Comparison of ENCODE assay signal across 17 cellular contexts in the genomic region with DNA sequence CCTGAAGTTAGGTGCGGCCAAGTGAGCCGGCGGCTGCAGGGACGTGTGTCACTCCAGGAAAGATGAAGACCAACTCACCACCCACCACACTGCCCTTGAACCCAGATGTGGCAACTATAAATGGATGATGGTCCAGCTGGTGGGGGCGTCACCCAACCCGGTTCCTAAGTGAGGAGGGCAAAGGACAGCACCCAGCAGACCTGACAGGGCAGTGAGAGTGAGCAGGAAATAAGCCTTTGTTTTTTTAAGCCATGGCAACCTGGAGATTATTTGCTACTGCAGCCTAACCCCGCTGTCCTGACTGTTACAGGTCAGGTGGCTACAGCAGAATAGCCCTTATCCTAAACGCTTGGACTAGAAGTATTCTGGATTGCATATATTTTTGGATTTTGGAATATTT.
"Had no signal": no experiment of that assay in that cellular context is flagged by ENCODE, and none has a peak within 500 bp of the region (broad histone marks: within the 10 kb centered on the region; RNA-seq: fewer than 3 reads in every experiment).

No MANE protein-coding gene starts in this region.

- H3K4me3 ChIP-seq: breast epithelium, esophagus muscularis mucosa, left ventricle myocardium inferior, skin epidermis had no signal

- H3K9me3 Mint-ChIP-seq: activated CD8-positive, alpha-beta T cell treated with anti-CD3 and anti-CD28 coated beads for 36 hours; activated naive CD8-positive, alpha-beta T cell treated with anti-CD3 and anti-CD28 coated beads for 36 hours; activated T-cell treated with anti-CD3 and anti-CD28 coated beads, Interleukin-2, amount 50 U/mL, for 72 hours; stimulated activated memory B cell treated with anti-CD40 and anti-IgM and Interleukin-4, amounts not matched to agents 10 μg/mL and 1 μg/mL and 100 μg/mL, for 72 hours had no signal

- DNase-seq: activated CD4-positive, alpha-beta T cell treated with anti-CD3 and anti-CD28 coated beads for 4 hours; activated CD8-positive, alpha-beta memory T cell treated with anti-CD3 and anti-CD28 coated beads, Interleukin-2, amount 50 U/mL, for 4 hours; activated CD8-positive, alpha-beta T cell treated with anti-CD3 and anti-CD28 coated beads for 36 hours; activated gamma-delta T cell treated with Interleukin-2 at 50 U/mL for 16 hours; activated naive CD8-positive, alpha-beta T cell treated with anti-CD3 and anti-CD28 coated beads for 36 hours; activated T-cell treated with anti-CD3 and anti-CD28 coated beads, Interleukin-2, amount 50 U/mL, for 72 hours; anterior cingulate cortex; left ventricle myocardium inferior; mesenchymal stem cell; retina; trophoblast cell had no signal

- ATAC-seq: activated CD8-positive, alpha-beta T cell treated with anti-CD3 and anti-CD28 coated beads for 36 hours; activated T-cell treated with anti-CD3 and anti-CD28 coated beads, Interleukin-2, amount 50 U/mL, for 72 hours; stimulated activated memory B cell treated with anti-CD40 and anti-IgM and Interleukin-4, amounts not matched to agents 10 μg/mL and 1 μg/mL and 100 μg/mL, for 72 hours had no signal

- H3K27ac Mint-ChIP-seq: activated CD8-positive, alpha-beta T cell treated with anti-CD3 and anti-CD28 coated beads for 36 hours; activated naive CD8-positive, alpha-beta T cell treated with anti-CD3 and anti-CD28 coated beads for 36 hours; activated T-cell treated with anti-CD3 and anti-CD28 coated beads, Interleukin-2, amount 50 U/mL, for 72 hours; stimulated activated memory B cell treated with anti-CD40 and anti-IgM and Interleukin-4, amounts not matched to agents 10 μg/mL and 1 μg/mL and 100 μg/mL, for 72 hours had no signal

- H3K36me3 ChIP-seq: breast epithelium, esophagus muscularis mucosa, left ventricle myocardium inferior had no signal

- H3K4me1 Mint-ChIP-seq: activated naive CD8-positive, alpha-beta T cell treated with anti-CD3 and anti-CD28 coated beads for 36 hours; stimulated activated memory B cell treated with anti-CD40 and anti-IgM and Interleukin-4, amounts not matched to agents 10 μg/mL and 1 μg/mL and 100 μg/mL, for 72 hours had no signal

- H3K9me3 ChIP-seq: breast epithelium, esophagus muscularis mucosa, left ventricle myocardium inferior had no signal

- H3K4me3 Mint-ChIP-seq: activated CD8-positive, alpha-beta T cell treated with anti-CD3 and anti-CD28 coated beads for 36 hours; activated naive CD8-positive, alpha-beta T cell treated with anti-CD3 and anti-CD28 coated beads for 36 hours; activated T-cell treated with anti-CD3 and anti-CD28 coated beads, Interleukin-2, amount 50 U/mL, for 72 hours; stimulated activated memory B cell treated with anti-CD40 and anti-IgM and Interleukin-4, amounts not matched to agents 10 μg/mL and 1 μg/mL and 100 μg/mL, for 72 hours had no signal

- H3K27me3 ChIP-seq: breast epithelium had no signal

- H3K36me3 Mint-ChIP-seq: activated naive CD8-positive, alpha-beta T cell treated with anti-CD3 and anti-CD28 coated beads for 36 hours; stimulated activated memory B cell treated with anti-CD40 and anti-IgM and Interleukin-4, amounts not matched to agents 10 μg/mL and 1 μg/mL and 100 μg/mL, for 72 hours had no signal

- H3K27ac ChIP-seq: breast epithelium, esophagus muscularis mucosa, left ventricle myocardium inferior, parathyroid adenoma, skin epidermis, VCaP had no signal

- H3K4me1 ChIP-seq: breast epithelium, parathyroid adenoma had no signal
